ENCODE assay signal across 8 cellular contexts in the genomic region with DNA sequence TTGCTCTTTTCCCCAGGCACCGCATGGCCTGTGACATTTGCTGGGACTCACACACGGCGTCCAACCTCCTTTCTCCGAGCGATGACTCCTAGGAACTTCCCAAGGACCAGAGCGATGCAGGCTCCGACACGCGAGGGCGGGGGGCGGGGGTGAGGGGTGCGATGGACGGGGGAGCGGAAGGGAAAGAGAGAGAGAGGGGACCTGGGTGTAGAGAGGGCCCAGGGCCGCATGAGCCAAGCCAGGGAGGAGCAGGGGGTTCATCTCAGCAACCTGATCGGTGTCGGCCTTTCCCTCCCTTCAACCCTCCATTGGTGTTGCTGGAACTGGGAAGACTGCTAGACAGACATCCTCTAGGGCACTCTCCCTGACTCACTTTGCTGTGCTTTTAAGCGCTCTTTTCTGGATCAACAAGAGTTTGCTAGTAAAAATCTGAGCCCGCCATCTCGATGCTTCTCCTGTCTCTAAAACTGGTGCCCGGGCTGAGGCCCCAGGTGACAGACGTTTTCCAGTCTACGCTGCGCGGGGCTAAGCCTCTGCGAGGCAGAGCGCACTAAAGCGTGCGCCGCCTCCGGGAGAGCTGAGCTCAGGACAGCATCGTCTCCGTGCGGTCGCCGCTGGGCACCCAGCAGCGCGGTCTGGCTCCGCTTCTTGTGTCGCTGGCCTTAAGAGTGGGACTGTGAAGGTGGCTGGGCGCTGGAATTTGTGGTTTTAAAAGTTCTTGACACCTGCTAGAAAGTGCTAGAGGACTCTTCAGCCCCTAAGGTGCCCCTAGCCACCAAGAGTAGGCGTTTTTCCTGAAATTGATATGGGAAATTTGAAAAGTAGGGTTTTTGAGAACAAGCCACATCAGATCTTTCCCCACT. TPM values are rescaled to one million over a fixed set of nuclear protein-coding genes. Genes with fewer than 3 reads are reported as not detected.
DNase-seq lines count a peak whose midpoint lies in the region; ATAC-seq and TF ChIP-seq lines count a peak whose summit lies in the region.

No MANE protein-coding gene starts in this region.

- peaks cover 37% of the 10 kb centered on the region for H3K4me1 Mint-ChIP-seq in activated naive CD4-positive, alpha-beta T cell treated with anti-CD3 and anti-CD28 coated beads, Interleukin-2, amount 50 U/mL, for 24 hours

- no peak overlapping the region for H3K9ac ChIP-seq in SK-N-SH
- H3K9ac ChIP-seq in iPS-20b (ENCODE audit: low read depth, low read length), result peak overlapping the region; percentile 51; the same call in 1 of the 2 replicates

- TF ChIP-seq EP300 in SK-N-SH (IDR thresholded peaks at IDR 0.05; ENCODE audit: borderline replicate concordance in 1 of 2, low read depth in 1 of 2, low read length in 1 of 2), result no peak

- no peak overlapping the region for H3K4me3 ChIP-seq in SK-N-SH (ENCODE audit: low read depth in 2 of 2, low read length in 1 of 2)
- H3K4me3 ChIP-seq in iPS-20b (ENCODE audit: low read length), result peak overlapping the region; percentile 75

- H3K4me1 ChIP-seq in SK-N-SH (ENCODE audit: control insufficient read depth in 1 of 2, insufficient read depth in 2 of 2, low read depth in 1 of 2, low read length in 1 of 2) (peaks cover 9 to 11% of the 10 kb centered on the region in 2 experiments), iPS-20b (ENCODE audit: insufficient read depth, low read length) (0 out of 2 replicates have a peak, but pooled peaks cover 6% of the 10 kb centered on the region)

- CTCF ChIA-PET in SK-N-SH (lab: Yijun Ruan, JAX), result no interaction called here

- peaks cover 2% of the 10 kb centered on the region for H3K36me3 Mint-ChIP-seq in activated naive CD4-positive, alpha-beta T cell treated with anti-CD3 and anti-CD28 coated beads, Interleukin-2, amount 50 U/mL, for 24 hours

- ATAC-seq in SK-N-SH treated with all-trans-retinoic acid at 6 μM for 48 hours (no peak), HG02763 (IDR thresholded peaks at IDR 0.05; ENCODE audit: unreplicated experiment) (no peak)

- no peaks in the 10 kb centered on the region for H4K20me1 ChIP-seq in SK-N-SH (ENCODE audit: insufficient read depth)

- POLR2A ChIA-PET in SK-N-SH (lab: Yijun Ruan, JAX), result interaction anchor here (0.6 kb wide), 1 partner anchor 440 kb away, joined by 3 read pairs; no protein-coding TSS in a partner anchor

- H3K9me3 ChIP-seq in SK-N-SH (no peaks in the 10 kb centered on the region), iPS-20b (ENCODE audit: insufficient read depth, low read depth, low read length) (no peaks in the 10 kb centered on the region)

- no peak overlapping the region for H2AFZ ChIP-seq in SK-N-SH (ENCODE audit: low read depth)

- no peaks in the 10 kb centered on the region for H3K27me3 ChIP-seq in SK-N-SH (ENCODE audit: insufficient read depth)
- H3K27me3 ChIP-seq in iPS-20b (ENCODE audit: insufficient read depth, low read length), result peaks cover 83% of the 10 kb centered on the region

- TF ChIP-seq CTCF in SK-N-SH (IDR thresholded peaks at IDR 0.05), result no peak

- no peak overlapping the region for H3K4me2 ChIP-seq in SK-N-SH

- TF ChIP-seq RAD21 in SK-N-SH (IDR thresholded peaks at IDR 0.05; ENCODE audit: low read length), result no peak

- peaks cover 19% of the 10 kb centered on the region for H3F3A ChIP-seq in SK-N-SH (replicated peaks; ENCODE audit: insufficient read depth)

- peak overlapping the region; percentile 68 to 74 for H3K27ac ChIP-seq in SK-N-SH (ENCODE audit: low read depth in 2 of 2, low read length in 1 of 2)
- no peak overlapping the region for H3K27ac ChIP-seq in iPS-20b (ENCODE audit: low read length)

- H3K36me3 ChIP-seq in SK-N-SH (replicated peaks in 1 of 2; ENCODE audit: control insufficient read depth in 1 of 2, insufficient read depth in 2 of 2, low read length in 1 of 2) (no peaks in the 10 kb centered on the region), iPS-20b (ENCODE audit: insufficient read depth, low read depth, low read length) (no peaks in the 10 kb centered on the region)

- no peak overlapping the region for H3K27ac Mint-ChIP-seq in activated naive CD4-positive, alpha-beta T cell treated with anti-CD3 and anti-CD28 coated beads, Interleukin-2, amount 50 U/mL, for 24 hours

- DNase-seq in SK-N-SH (no peak), COR-L47 (lab: John Stamatoyannopoulos, UW) (no peak), cerebellum (ENCODE audit: low spot score) (no peak)
- peak; percentile 14 to 25 for DNase-seq in stimulated activated CD8-positive, alpha-beta memory T cell treated with anti-CD3 and anti-CD28 coated beads, Interleukin-15, amount 100 ng/mL, for 48 hours (ENCODE audit: low read depth in 2 of 2)

- H3K27me3 Mint-ChIP-seq in activated naive CD4-positive, alpha-beta T cell treated with anti-CD3 and anti-CD28 coated beads, Interleukin-2, amount 50 U/mL, for 24 hours, result peaks cover 74% of the 10 kb centered on the region

- no peaks in the 10 kb centered on the region for H3K9me2 ChIP-seq in SK-N-SH

- H3K79me2 ChIP-seq in SK-N-SH (ENCODE audit: insufficient read depth), result no peaks in the 10 kb centered on the region

- H3K9me3 Mint-ChIP-seq in activated naive CD4-positive, alpha-beta T cell treated with anti-CD3 and anti-CD28 coated beads, Interleukin-2, amount 50 U/mL, for 24 hours, result no peaks in the 10 kb centered on the region

- H3K4me3 Mint-ChIP-seq in activated naive CD4-positive, alpha-beta T cell treated with anti-CD3 and anti-CD28 coated beads, Interleukin-2, amount 50 U/mL, for 24 hours, result peak overlapping the region; percentile 34

- whole genome bisulfite sequencing in SK-N-SH (ENCODE audit: low lambda C conversion rate), result 87% methylated on average over 32 of the region's 42 CpGs

TF ChIP-seq in SK-N-SH, 30 proteins besides CTCF, POLR2A, EP300 and RAD21 (continues in another document):
- TF ChIP-seq FOSL2 (IDR thresholded peaks at IDR 0.05; ENCODE audit: borderline replicate concordance, low read depth), result no peak
- TF ChIP-seq, protein P1, sequence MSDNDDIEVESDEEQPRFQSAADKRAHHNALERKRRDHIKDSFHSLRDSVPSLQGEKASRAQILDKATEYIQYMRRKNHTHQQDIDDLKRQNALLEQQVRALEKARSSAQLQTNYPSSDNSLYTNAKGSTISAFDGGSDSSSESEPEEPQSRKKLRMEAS (IDR thresholded peaks at IDR 0.05; ENCODE audit: low read depth), result no peak
- TF ChIP-seq, protein P2, sequence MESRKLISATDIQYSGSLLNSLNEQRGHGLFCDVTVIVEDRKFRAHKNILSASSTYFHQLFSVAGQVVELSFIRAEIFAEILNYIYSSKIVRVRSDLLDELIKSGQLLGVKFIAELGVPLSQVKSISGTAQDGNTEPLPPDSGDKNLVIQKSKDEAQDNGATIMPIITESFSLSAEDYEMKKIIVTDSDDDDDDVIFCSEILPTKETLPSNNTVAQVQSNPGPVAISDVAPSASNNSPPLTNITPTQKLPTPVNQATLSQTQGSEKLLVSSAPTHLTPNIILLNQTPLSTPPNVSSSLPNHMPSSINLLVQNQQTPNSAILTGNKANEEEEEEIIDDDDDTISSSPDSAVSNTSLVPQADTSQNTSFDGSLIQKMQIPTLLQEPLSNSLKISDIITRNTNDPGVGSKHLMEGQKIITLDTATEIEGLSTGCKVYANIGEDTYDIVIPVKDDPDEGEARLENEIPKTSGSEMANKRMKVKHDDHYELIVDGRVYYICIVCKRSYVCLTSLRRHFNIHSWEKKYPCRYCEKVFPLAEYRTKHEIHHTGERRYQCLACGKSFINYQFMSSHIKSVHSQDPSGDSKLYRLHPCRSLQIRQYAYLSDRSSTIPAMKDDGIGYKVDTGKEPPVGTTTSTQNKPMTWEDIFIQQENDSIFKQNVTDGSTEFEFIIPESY (IDR thresholded peaks at IDR 0.05; ENCODE audit: borderline replicate concordance, low read depth), result no peak
- TF ChIP-seq RXRA (IDR thresholded peaks at IDR 0.05; ENCODE audit: borderline replicate concordance, low read depth), result no peak
- no peak for TF ChIP-seq RFX5 (IDR thresholded peaks at IDR 0.05; ENCODE audit: low read length)

TF ChIP-seq in SK-N-SH treated with all-trans-retinoic acid at 6 μM for 48 hours, 23 proteins besides CTCF, POLR2A, EP300 and RAD21 (continues in another document):
- TF ChIP-seq ESRRG (CRISPR knock-in tag; IDR thresholded peaks at IDR 0.05), result no peak
- TF ChIP-seq, protein P3, sequence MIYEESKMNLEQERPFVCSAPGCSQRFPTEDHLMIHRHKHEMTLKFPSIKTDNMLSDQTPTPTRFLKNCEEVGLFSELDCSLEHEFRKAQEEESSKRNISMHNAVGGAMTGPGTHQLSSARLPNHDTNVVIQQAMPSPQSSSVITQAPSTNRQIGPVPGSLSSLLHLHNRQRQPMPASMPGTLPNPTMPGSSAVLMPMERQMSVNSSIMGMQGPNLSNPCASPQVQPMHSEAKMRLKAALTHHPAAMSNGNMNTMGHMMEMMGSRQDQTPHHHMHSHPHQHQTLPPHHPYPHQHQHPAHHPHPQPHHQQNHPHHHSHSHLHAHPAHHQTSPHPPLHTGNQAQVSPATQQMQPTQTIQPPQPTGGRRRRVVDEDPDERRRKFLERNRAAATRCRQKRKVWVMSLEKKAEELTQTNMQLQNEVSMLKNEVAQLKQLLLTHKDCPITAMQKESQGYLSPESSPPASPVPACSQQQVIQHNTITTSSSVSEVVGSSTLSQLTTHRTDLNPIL (CRISPR knock-in tag; IDR thresholded peaks at IDR 0.05; ENCODE audit: low read depth), result no peak
- TF ChIP-seq TOX (CRISPR knock-in tag; IDR thresholded peaks at IDR 0.05; ENCODE audit: borderline replicate concordance), result no peak
- TF ChIP-seq ZNF565 (CRISPR knock-in tag; conservative IDR thresholded peaks at IDR 0.05; ENCODE audit: low read depth), result no peak
- TF ChIP-seq ZC3H10 (CRISPR knock-in tag; IDR thresholded peaks at IDR 0.05), result no peak
- no peak for TF ChIP-seq BACH2 (CRISPR knock-in tag; IDR thresholded peaks at IDR 0.05; ENCODE audit: borderline replicate concordance)
- no peak for TF ChIP-seq ZNF8 (CRISPR knock-in tag; IDR thresholded peaks at IDR 0.05)

RNA-seq across cellular contexts. Expression of a gene that starts 1.0 kb away (rescaled TPM):
- polyA plus RNA-seq in SK-N-SH (2012; rRNA removed), result 1.3 and 1.5 TPM in 2 replicates
- 1.9 and 2.8 TPM in 2 replicates for polyA plus RNA-seq in SK-N-SH (2012; cell fraction: cytosol; rRNA removed)
- 0.41 and 0.97 TPM in 2 replicates for polyA plus RNA-seq in SK-N-SH (2012; cell fraction: nucleus; rRNA removed)
- not detected for total RNA-seq in cerebellum

RNA-seq across cellular contexts. Expression of a gene that starts 21.6 kb away (rescaled TPM):
- 6.7 and 10.4 TPM in 2 replicates for polyA plus RNA-seq in SK-N-SH (2012; rRNA removed)
- polyA plus RNA-seq in SK-N-SH (2012; cell fraction: cytosol; rRNA removed), result 8.6 and 9.0 TPM in 2 replicates
- 7.6 and 17.4 TPM in 2 replicates for polyA plus RNA-seq in SK-N-SH (2012; cell fraction: nucleus; rRNA removed)
- total RNA-seq in cerebellum, result 36.2 TPM

Comparison
In these comparisons a context has a peak if more than half of its experiments do, and no peak if none do; other contexts are left out.
1. DNase-seq: peak in stimulated activated CD8-positive, alpha-beta memory T cell treated with anti-CD3 and anti-CD28 coated beads, Interleukin-15, amount 100 ng/mL, for 48 hours (2 of 2); none in SK-N-SH (single experiment), COR-L47 (single experiment) and cerebellum (single experiment).